ENCODE assay signal across 10 cellular contexts in genomic region chr2:119365436-119365835, GRCh38. TPM values are rescaled to one million over a fixed set of nuclear protein-coding genes. Genes with fewer than 3 reads are reported as not detected.
A peak's percentile ranks its signal among the peaks of the same experiment; 100 is the strongest.
DNase-seq lines count a peak whose midpoint lies in the region; ATAC-seq and TF ChIP-seq lines count a peak whose summit lies in the region.
"Had no signal": no experiment of that assay in that cellular context is flagged by ENCODE, and none has a peak within 500 bp of the region (broad histone marks: within the 10 kb centered on the region; RNA-seq: fewer than 3 reads in every experiment).

No MANE protein-coding gene starts in this region.

- peaks cover 23% of the 10 kb centered on the region for H3K4me1 Mint-ChIP-seq in progenitor cell of endocrine pancreas (ENCODE audit: low read depth)

- H3K9me3 ChIP-seq in Panc1 (ENCODE audit: control insufficient read depth, insufficient read depth, low read depth, low read length) (no peaks in the 10 kb centered on the region), esophagus (ENCODE audit: control insufficient read depth in 2 of 2, insufficient read depth in 1 of 2, low read depth in 1 of 2, low read length in 1 of 2) (no peaks in the 10 kb centered on the region)
- H3K9me3 ChIP-seq: adrenal gland had no signal

- POLR2A ChIA-PET in Panc1 (lab: Charles Lee) = no interaction called here

- in situ Hi-C loops in Panc1 (cut with HindIII; ENCODE audit: low pct_unique_long_range_greater_than_20kb, low sequenced_read_pairs) = no loop called here

- 45 to 47% methylated on average over 6 of the region's 6 CpGs for WGBS in esophagus, 2 donors

- H3K4me3 ChIP-seq in GM06990 (replicated peaks; ENCODE audit: low read depth, low read length) (peak overlapping the region; percentile 94), Panc1 (ENCODE audit: low read depth in 2 of 2, low read length in 2 of 2) (peak overlapping the region; percentile 98 to 99), esophagus (ENCODE audit: low read depth in 1 of 2, low read length in 2 of 2) (peak overlapping the region; percentile 8 to 70)

- no peaks in the 10 kb centered on the region for H3K9me3 Mint-ChIP-seq in progenitor cell of endocrine pancreas (ENCODE audit: low read depth)

- CTCF ChIA-PET in Panc1 (lab: Charles Lee) = no interaction called here

- H3K27me3 Mint-ChIP-seq in progenitor cell of endocrine pancreas = no peaks in the 10 kb centered on the region

- DNase-seq in GM06990 (ENCODE audit: extremely low read depth, insufficient read length) (no peak), Panc1 (ENCODE audit: low read depth, low spot score) (no peak), progenitor cell of endocrine pancreas (ENCODE audit: low spot score, unreplicated experiment) (no peak), omental fat pad (ENCODE audit: low spot score) (no peak), 8988T (no peak), HCEC 1CT (no peak)
- DNase-seq: NCI-H1105 treated with DMSO at 0.1 percent for 48 hours had no signal

- TF ChIP-seq CTCF in GM06990 (IDR thresholded peaks at IDR 0.05; ENCODE audit: insufficient read depth, low read length, poor library complexity, severe bottlenecking) (no peak), Panc1 (IDR thresholded peaks at IDR 0.05) (no peak), progenitor cell of endocrine pancreas (IDR thresholded peaks at IDR 0.05; ENCODE audit: unreplicated experiment) (no peak), omental fat pad (IDR thresholded peaks at IDR 0.05) (no peak)

- no TSS peak for BruUV-seq in Panc1 (replicated peaks; lab: Mats Ljungman, UMichigan)

- no peak for ATAC-seq in Panc1
- ATAC-seq in omental fat pad (ENCODE audit: low FRiP score) = no peak
- ATAC-seq in HG03045 (IDR thresholded peaks at IDR 0.05; ENCODE audit: unreplicated experiment) = no peak

- peaks cover 10% of the 10 kb centered on the region for H3K36me3 Mint-ChIP-seq in progenitor cell of endocrine pancreas (ENCODE audit: insufficient read depth)

- H3K4me3 Mint-ChIP-seq in progenitor cell of endocrine pancreas (ENCODE audit: low read depth) = peak overlapping the region; percentile 91

- H3K27ac ChIP-seq in Panc1 (ENCODE audit: low read length) (peak overlapping the region; percentile 98), esophagus (ENCODE audit: low read depth in 2 of 2, low read length in 1 of 2) (peak overlapping the region in 1 of 2 donors; percentile 42)

- H3K4me1 ChIP-seq in Panc1 (ENCODE audit: control insufficient read depth, insufficient read depth, low read length) (peaks cover 19% of the 10 kb centered on the region), esophagus (ENCODE audit: control insufficient read depth in 2 of 2, insufficient read depth in 2 of 2, low read length in 1 of 2) (peaks cover 6 to 9% of the 10 kb centered on the region in 2 donors)

- H3K27ac Mint-ChIP-seq in progenitor cell of endocrine pancreas = peak overlapping the region; percentile 97

- H3K27me3 ChIP-seq in GM06990 (replicated peaks; ENCODE audit: control insufficient read depth, insufficient read depth, low read length) (no peaks in the 10 kb centered on the region), Panc1 (ENCODE audit: control insufficient read depth, insufficient read depth, low read length) (no peaks in the 10 kb centered on the region), esophagus (ENCODE audit: control insufficient read depth in 1 of 2, insufficient read depth in 2 of 2, low read length in 2 of 2) (no peaks in the 10 kb centered on the region)
- H3K27me3 ChIP-seq: adrenal gland had no signal

- intact Hi-C loops in Panc1 (cut with micrococcal nuclease; ENCODE audit: unreplicated experiment) = no loop called here

- peaks cover 14% of the 10 kb centered on the region for H3K36me3 ChIP-seq in GM06990 (ENCODE audit: control insufficient read depth, insufficient read depth, low read length)
- peaks cover 20% of the 10 kb centered on the region for H3K36me3 ChIP-seq in Panc1 (ENCODE audit: control insufficient read depth, insufficient read depth, low read length)
- H3K36me3 ChIP-seq in esophagus (ENCODE audit: control insufficient read depth in 2 of 2, insufficient read depth in 2 of 2, low read length in 1 of 2) = peaks cover 0 to 11% of the 10 kb centered on the region in 2 donors

RNA-seq across cellular contexts. Expression of gene C2orf76, which starts 1.2 kb away (rescaled TPM):
- total RNA-seq in Panc1 (2021; ENCODE audit: unreplicated experiment) (22.7 TPM), progenitor cell of endocrine pancreas (8.4 and 10.9 TPM in 2 replicates), omental fat pad (10 to 100 TPM; 10.3 to 13.3 (median 11.3) TPM)
- polyA plus RNA-seq in Panc1 (2012; ENCODE audit: insufficient read length) = 9.7 TPM
- 10 to 100 TPM; 11.7 to 12.6 TPM for polyA plus RNA-seq in esophagus

RNA-seq across cellular contexts. Expression of gene DBI, which starts 1.3 kb away (rescaled TPM):
- total RNA-seq in Panc1 (2021; ENCODE audit: unreplicated experiment) = 253 TPM
- 316 TPM for polyA plus RNA-seq in Panc1 (2012; ENCODE audit: insufficient read length)
- 1,000 to 10,000 TPM in 1 of 2 donors, 100 to 1,000 TPM in 1; 823 to 1,063 TPM for polyA plus RNA-seq in esophagus
- total RNA-seq in progenitor cell of endocrine pancreas = 144 and 156 TPM in 2 replicates
- total RNA-seq in omental fat pad = 100 to 1,000 TPM; 191 to 327 (median 225) TPM

Comparison
In these comparisons a context has a peak if more than half of its experiments do, and no peak if none do; other contexts are left out.
1. H3K4me3 ChIP-seq: peak in every context shown above with its lines; median percentile 98 in Panc1; 94 in GM06990; 39 in esophagus.